8 cellular contexts compared by ENCODE assay signal in genomic region chr22:37428649-37429586, GRCh38. TPM values are rescaled to one million over a fixed set of nuclear protein-coding genes. Genes with fewer than 3 reads are reported as not detected.
DNase-seq lines count a peak whose midpoint lies in the region; ATAC-seq and TF ChIP-seq lines count a peak whose summit lies in the region.

No MANE protein-coding gene starts in this region.

- no peaks in the 10 kb centered on the region for H3K36me3 ChIP-seq in PC-9 (ENCODE audit: low read depth)
- H3K36me3 ChIP-seq in heart right ventricle: no peaks in the 10 kb centered on the region

- no peaks in the 10 kb centered on the region for H4K20me1 ChIP-seq in PC-9 (ENCODE audit: insufficient read depth)

- H3K27me3 ChIP-seq in PC-9 (ENCODE audit: insufficient read depth, low read depth) (no peaks in the 10 kb centered on the region), heart right ventricle (peaks cover 34 to 100% (median 98%) of the 10 kb centered on the region in 7 donors)

- no peak overlapping the region for H3K4me2 ChIP-seq in PC-9

- intact Hi-C loops in Right ventricle myocardium superior (cut with DNase I): loop anchor here (10.0 kb wide), 1 partner anchor 114 kb away; no protein-coding TSS in a partner anchor
- intact Hi-C loops in cardiac septum (cut with DNase I): loop anchor here (2.0 kb wide), 1 partner anchor 112 kb away; no protein-coding TSS in a partner anchor
- intact Hi-C loops in PC-9 (cut with micrococcal nuclease; ENCODE audit: unreplicated experiment): no loop called here
- intact Hi-C loops in heart right ventricle (cut with DNase I): loop anchor here in 8 of 10 donors (2.0 to 10.0 kb wide), 6 partner anchors 104 to 162 kb away; no protein-coding TSS in a partner anchor

- H3K79me2 ChIP-seq in PC-9 (ENCODE audit: low read depth): peaks cover 17% of the 10 kb centered on the region

- H3K27ac ChIP-seq in PC-9 (no peak overlapping the region), heart right ventricle (no peak overlapping the region)

- H3K4me3 ChIP-seq in PC-9 (no peak overlapping the region), heart right ventricle (no peak overlapping the region)

- DNase-seq in Right ventricle myocardium superior (peak; percentile 61), cardiac septum (ENCODE audit: low spot score) (no peak), PC-9 (no peak), heart right ventricle (peak in 1 of 2 donors; percentile 45)
- peak; percentile 34 for DNase-seq in activated T-helper 9 cell treated with anti-CD3 and anti-CD28 coated beads, Interleukin-2, amount 50 U/mL, for 16 hours (ENCODE audit: low read depth)
- DNase-seq in stimulated activated CD4-positive, alpha-beta T cell treated with anti-CD3 and anti-CD28 coated beads, Interleukin-1b, Interleukin-23, amount 100 ng/mL, for 1 hour (ENCODE audit: low read depth in 2 of 2): peak; percentile 23 to 35

- TF ChIP-seq CTCF in PC-9 (conservative IDR thresholded peaks at IDR 0.05): peak; percentile 82
- TF ChIP-seq CTCF in heart right ventricle (IDR thresholded peaks at IDR 0.05): peak; percentile 27 to 71 (median 59)

- peaks cover 15% of the 10 kb centered on the region for H3K9me3 ChIP-seq in PC-9 (ENCODE audit: insufficient read depth, low read depth)
- peaks cover 0 to 7% (median 0%) of the 10 kb centered on the region in 11 donors for H3K9me3 ChIP-seq in heart right ventricle

- WGBS in heart right ventricle, 2 donors: 28 to 30% methylated on average over 15 of the region's 15 CpGs

- no peaks in the 10 kb centered on the region for H3K9me2 ChIP-seq in PC-9 (ENCODE audit: insufficient read depth)

- H3K4me1 ChIP-seq in PC-9 (replicated peaks; ENCODE audit: insufficient read depth): peaks cover 50% of the 10 kb centered on the region
- H3K4me1 ChIP-seq in heart right ventricle: peaks cover 0 to 12% (median 5%) of the 10 kb centered on the region in 9 donors

- BruUV-seq in PC-9 (replicated peaks; lab: Mats Ljungman, UMichigan): no TSS peak

- POLR2A ChIA-PET in PC-9 (lab: Charles Lee; ENCODE audit: unreplicated experiment): interaction anchor here (0.6 kb wide), 1 partner anchor 69 kb away, joined by 4 read pairs; no protein-coding TSS in a partner anchor

- ATAC-seq in Right ventricle myocardium superior (ENCODE audit: poor library complexity) (peak; percentile 68), heart right ventricle (peak in 2 of 8 donors; percentile 10 to 40), GM19395 (IDR thresholded peaks at IDR 0.05; ENCODE audit: unreplicated experiment) (no peak), GM19463 (IDR thresholded peaks at IDR 0.05; ENCODE audit: unreplicated experiment) (no peak)

- CTCF ChIA-PET in PC-9 (lab: Charles Lee): interaction anchor here (0.6 to 0.7 kb wide), 2 partner anchors 15 to 105 kb away, joined by 4 to 9 read pairs; no protein-coding TSS in a partner anchor

- H2AFZ ChIP-seq in PC-9: no peak overlapping the region

- H3F3A ChIP-seq in PC-9 (ENCODE audit: insufficient read depth, low read depth): peaks cover 52% of the 10 kb centered on the region

RNA-seq across cellular contexts. Expression of gene ELFN2, which starts 1.6 kb away (rescaled TPM):
- total RNA-seq in Right ventricle myocardium superior: 0.19 TPM
- total RNA-seq in cardiac septum: 0.03 TPM
- 30.8 and 36.6 TPM in 2 replicates for total RNA-seq in PC-9 (2021)
- total RNA-seq in heart right ventricle: under 1 TPM in 6 of 10 donors, not detected in 4; 0.04 to 0.21 (median 0.05) TPM
- polyA plus RNA-seq in heart right ventricle: under 1 TPM; under 0.01 to 0.01 TPM

RNA-seq across cellular contexts. Expression of gene MFNG, which starts 57.3 kb away (rescaled TPM):
- total RNA-seq in Right ventricle myocardium superior: 12.7 TPM
- total RNA-seq in cardiac septum: 5.3 TPM
- 26.0 and 28.1 TPM in 2 replicates for total RNA-seq in PC-9 (2021)
- 10 to 100 TPM in 4 of 10 donors, 1 to 10 TPM in 6; 5.1 to 19.4 (median 8.5) TPM for total RNA-seq in heart right ventricle
- 10 to 100 TPM in 1 of 2 donors, 1 to 10 TPM in 1; 8.9 to 15.8 TPM for polyA plus RNA-seq in heart right ventricle

Comparison
In these comparisons a context has a peak if more than half of its experiments do, and no peak if none do; other contexts are left out.
1. DNase-seq: peak in Right ventricle myocardium superior (single experiment), activated T-helper 9 cell treated with anti-CD3 and anti-CD28 coated beads, Interleukin-2, amount 50 U/mL, for 16 hours (single experiment) and stimulated activated CD4-positive, alpha-beta T cell treated with anti-CD3 and anti-CD28 coated beads, Interleukin-1b, Interleukin-23, amount 100 ng/mL, for 1 hour (2 of 2); none in cardiac septum (single experiment) and PC-9 (0 of 2).
2. RNA of gene ELFN2, which starts 1.6 kb away (total RNA-seq): 30.8 to 36.6 TPM in PC-9; 0.19 TPM in Right ventricle myocardium superior (single experiment), 0.04 to 0.21 TPM in heart right ventricle and 0.03 TPM in cardiac septum (single experiment); every median in the first group is over 10 times any median in the second.